In the genomic region with DNA sequence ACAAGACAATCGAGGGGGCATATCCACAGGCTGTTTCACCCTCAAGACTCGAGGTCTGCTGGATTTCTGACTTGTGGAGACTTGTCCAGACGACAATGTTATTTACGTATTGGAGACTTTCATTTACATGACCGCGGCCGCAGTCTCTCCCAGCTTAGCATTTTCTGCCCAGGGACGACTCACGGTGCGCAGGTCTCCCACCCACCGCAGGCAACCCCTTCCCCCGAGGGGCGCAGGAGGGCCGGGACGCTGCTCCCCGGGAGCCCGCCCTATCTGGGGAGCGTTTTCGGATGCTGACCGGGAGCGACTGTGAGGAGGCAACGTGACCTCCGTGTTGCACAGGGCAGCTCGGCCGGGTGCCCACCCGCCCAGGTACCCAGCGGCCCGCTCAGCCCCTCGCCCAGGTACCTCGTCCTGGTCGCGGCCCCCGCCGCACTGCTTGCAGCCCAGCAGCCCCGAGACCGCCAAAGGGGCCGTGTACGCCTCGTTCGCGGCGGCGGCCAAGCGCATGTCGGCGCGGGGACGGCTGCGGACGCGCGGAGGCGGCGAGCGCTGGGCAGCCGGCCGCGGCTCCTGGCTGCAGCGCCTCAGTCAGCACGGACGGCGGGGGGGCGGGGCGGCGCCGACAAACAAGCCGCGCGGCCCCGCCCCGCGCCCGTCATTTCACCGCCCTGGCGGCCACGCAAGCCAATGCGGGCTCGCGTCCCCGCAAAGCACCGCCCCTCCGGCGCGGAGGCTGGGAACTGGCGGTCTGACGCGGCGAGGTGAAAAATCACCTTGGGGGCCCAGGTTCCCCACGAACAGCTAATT, we compare ENCODE assay signal across 8 cellular contexts.
DNase-seq lines count a peak whose midpoint lies in the region; ATAC-seq and TF ChIP-seq lines count a peak whose summit lies in the region.

No MANE protein-coding gene starts in this region.

- H3K4ac ChIP-seq in trophoblast cell (ENCODE audit: low read depth, low read length) = peak overlapping the region; percentile 50

- peak overlapping the region; percentile 95 for H3K9ac ChIP-seq in adipocyte (ENCODE audit: low read length)
- peak overlapping the region; percentile 95 for H3K9ac ChIP-seq in trophoblast cell (ENCODE audit: low read length)

- no CpG with 5 or more reads among the region's 89 CpGs for WGBS in trophoblast cell (ENCODE audit: extremely low coverage, insufficient coverage, insufficient read length)
- 0% methylated on average over 11 to 75 of the region's 89 CpGs for WGBS in tibial nerve, 2 donors

- no peaks in the 10 kb centered on the region for H3K9me3 ChIP-seq in adipocyte (ENCODE audit: control insufficient read depth, low read length)
- H3K9me3 ChIP-seq in trophoblast cell (ENCODE audit: insufficient read depth, low read depth, low read length) = no peaks in the 10 kb centered on the region
- no peaks in the 10 kb centered on the region for H3K9me3 ChIP-seq in tibial nerve

- peak; percentile 22 for DNase-seq in GM04503 (ENCODE audit: low read depth)
- DNase-seq in NCI-H1092 (lab: John Stamatoyannopoulos, UW) = peak; percentile 63
- peak; percentile 7 to 82 for DNase-seq in SW 1271 (lab: John Stamatoyannopoulos, UW)
- peak; percentile 97 for DNase-seq in adipocyte (ENCODE audit: low read depth)
- DNase-seq in cardiac septum (ENCODE audit: low spot score) = peak; percentile 98
- peak; percentile 89 to 91 for DNase-seq in trophoblast cell
- DNase-seq in tibial nerve (ENCODE audit: low spot score in 2 of 2) = peak; percentile 94 to 95

- intact Hi-C loops in cardiac septum (cut with DNase I) = loop anchor here (2.0 to 5.0 kb wide), 3 partner anchors 37 to 452 kb away; no protein-coding TSS in a partner anchor

- peaks cover 9% of the 10 kb centered on the region for H3K79me1 ChIP-seq in trophoblast cell (ENCODE audit: low read length)

- H3K4me1 ChIP-seq in adipocyte (ENCODE audit: control insufficient read depth, insufficient read depth, low read length) = peaks cover 40% of the 10 kb centered on the region
- H3K4me1 ChIP-seq in trophoblast cell (ENCODE audit: control insufficient read depth in 1 of 2, insufficient read depth in 2 of 2, low read length in 2 of 2) = no peaks in the 10 kb centered on the region
- peaks cover 0 to 40% (median 17%) of the 10 kb centered on the region in 4 donors for H3K4me1 ChIP-seq in tibial nerve

- H4K12ac ChIP-seq in trophoblast cell (ENCODE audit: low read depth, low read length) = peak overlapping the region; percentile 15

- peak overlapping the region; percentile 42 for H2BK5ac ChIP-seq in trophoblast cell (ENCODE audit: low read depth, low read length, poor library complexity)

- ATAC-seq in HG02588 (IDR thresholded peaks at IDR 0.05; ENCODE audit: unreplicated experiment) = peak; percentile 92

- H3K36me3 ChIP-seq in adipocyte (ENCODE audit: control insufficient read depth, insufficient read depth, low read length, severe bottlenecking) (no peaks in the 10 kb centered on the region), trophoblast cell (ENCODE audit: control insufficient read depth in 1 of 2, insufficient read depth in 2 of 2, low read length in 2 of 2) (no peaks in the 10 kb centered on the region), tibial nerve (no peaks in the 10 kb centered on the region)

- peak overlapping the region; percentile 95 for H3K4me3 ChIP-seq in adipocyte (ENCODE audit: low read length)
- peak overlapping the region; percentile 98 for H3K4me3 ChIP-seq in trophoblast cell (ENCODE audit: low read depth, low read length)
- peak overlapping the region; percentile 63 to 97 (median 95) for H3K4me3 ChIP-seq in tibial nerve

- no peak overlapping the region for H3K23ac ChIP-seq in trophoblast cell (ENCODE audit: low read length)

- TF ChIP-seq EP300 in tibial nerve (IDR thresholded peaks at IDR 0.05) = peak; percentile 42 to 96

- peak overlapping the region; percentile 81 for H4K8ac ChIP-seq in trophoblast cell (ENCODE audit: low read depth, low read length)

- peak; percentile 23 to 96 (median 48) for TF ChIP-seq CTCF in tibial nerve (IDR thresholded peaks at IDR 0.05)

- peak overlapping the region; percentile 85 for H4K91ac ChIP-seq in trophoblast cell (ENCODE audit: low read depth, low read length)

- H2AK5ac ChIP-seq in trophoblast cell (ENCODE audit: low read length) = no peak overlapping the region

- H3K27me3 ChIP-seq in adipocyte (replicated peaks; ENCODE audit: control insufficient read depth, insufficient read depth, low read length) (no peaks in the 10 kb centered on the region), trophoblast cell (ENCODE audit: insufficient read depth, low read length) (no peaks in the 10 kb centered on the region), tibial nerve (no peaks in the 10 kb centered on the region)

- peak; percentile 97 to 98 for TF ChIP-seq POLR2A in tibial nerve (IDR thresholded peaks at IDR 0.05)

- H3K4me2 ChIP-seq in trophoblast cell (ENCODE audit: low read length) = peak overlapping the region; percentile 99

- H2AFZ ChIP-seq in trophoblast cell (ENCODE audit: insufficient read depth, low read length, poor library complexity) = peak overlapping the region; percentile 92

- H2BK12ac ChIP-seq in trophoblast cell (ENCODE audit: low read length) = no peak overlapping the region

- peak overlapping the region; percentile 43 for H2BK120ac ChIP-seq in trophoblast cell (ENCODE audit: insufficient read depth, low read length, poor library complexity)

- H3K79me2 ChIP-seq in trophoblast cell (ENCODE audit: control insufficient read depth, insufficient read depth, low read length, poor library complexity) = peaks cover 7% of the 10 kb centered on the region

- H3K27ac ChIP-seq in trophoblast cell (ENCODE audit: low read depth, low read length) (peak overlapping the region; percentile 84), tibial nerve (peak overlapping the region; percentile 84 to 98 (median 92))

- peak overlapping the region; percentile 98 for H3K18ac ChIP-seq in trophoblast cell (ENCODE audit: low read length)

- H3K14ac ChIP-seq in trophoblast cell (ENCODE audit: low read length) = peak overlapping the region; percentile 96

Comparison
In these comparisons a context has a peak if more than half of its experiments do, and no peak if none do; other contexts are left out.
1. Peak in every context shown above with its lines: DNase-seq, ATAC-seq, H3K4me3 ChIP-seq and H3K27ac ChIP-seq.
2. DNase-seq: peak in every context shown above with its lines; median percentile 98 in cardiac septum; 97 in adipocyte; 94 in tibial nerve; 90 in trophoblast cell; 63 in NCI-H1092; 44 in SW 1271; 22 in GM04503.